Comparison of ENCODE assay signal across 8 cellular contexts in the genomic region with DNA sequence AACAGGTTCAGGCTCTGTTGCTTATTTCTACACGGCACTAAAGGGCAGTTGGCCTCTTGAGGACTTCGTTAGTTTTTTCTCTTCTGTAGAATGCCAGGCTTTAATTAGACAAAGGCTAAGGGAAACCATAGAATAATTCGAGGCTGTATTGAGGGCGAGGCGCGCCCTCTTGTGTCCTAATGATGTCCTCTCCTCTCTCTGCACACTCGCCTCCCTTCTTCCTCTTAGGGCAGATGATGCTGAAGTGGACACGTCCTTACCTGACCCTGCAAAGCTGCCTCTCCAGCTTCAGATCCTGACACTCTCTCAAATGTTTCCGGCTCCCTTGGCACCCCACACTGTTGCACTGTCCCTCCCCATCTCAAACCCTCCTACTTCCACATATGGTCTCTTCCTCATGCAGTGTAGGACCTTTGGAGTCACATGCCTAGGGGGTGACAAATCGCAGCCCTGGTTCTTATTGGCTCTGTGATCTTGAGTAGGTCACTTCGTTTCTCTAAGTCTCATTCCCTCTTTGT. TPM values are rescaled to one million over a fixed set of nuclear protein-coding genes. Genes with fewer than 3 reads are reported as not detected.
DNase-seq lines count a peak whose midpoint lies in the region; ATAC-seq and TF ChIP-seq lines count a peak whose summit lies in the region.

No MANE protein-coding gene starts in this region.

- no peaks in the 10 kb centered on the region for H3K9me3 Mint-ChIP-seq in chondrocyte (ENCODE audit: low read depth)

- H3K27ac Mint-ChIP-seq in chondrocyte (ENCODE audit: unreplicated experiment) = peak overlapping the region; percentile 61

- H3K4me3 Mint-ChIP-seq in chondrocyte (ENCODE audit: unreplicated experiment) = no peak overlapping the region

- H3K4me1 Mint-ChIP-seq in chondrocyte (ENCODE audit: low read depth) = peaks cover 35% of the 10 kb centered on the region

- peak; percentile 91 for TF ChIP-seq CTCF in chondrocyte (IDR thresholded peaks at IDR 0.05)

- H3K36me3 Mint-ChIP-seq in chondrocyte (ENCODE audit: low read depth) = no peaks in the 10 kb centered on the region

- DNase-seq in D341Med (ENCODE audit: low spot score) = peak; percentile 71
- DNase-seq in NCI-H2227 treated with DMSO at 0.1 percent for 48 hours (lab: John Stamatoyannopoulos, UW) = peak; percentile 88
- no peak for DNase-seq in chondrocyte (ENCODE audit: low spot score)
- DNase-seq in left lobe of liver (ENCODE audit: low spot score) = peak; percentile 67
- DNase-seq in stimulated activated CD4-positive, alpha-beta T cell treated with anti-CD3 and anti-CD28 coated beads, Interleukin-2, amount 100 ng/mL, for 48 hours = peak; percentile 47 to 50

- peak; percentile 30 for ATAC-seq in HG02610 (IDR thresholded peaks at IDR 0.05; ENCODE audit: unreplicated experiment)
- ATAC-seq in activated CD4-positive, CD25-positive, alpha-beta regulatory T cell treated with anti-CD3 and anti-CD28 coated beads, Interleukin-2, amount 50 U/mL, for 24 hours = peak; percentile 16 to 37
- ATAC-seq in left lobe of liver = peak; percentile 76
- ATAC-seq in GM21447 (IDR thresholded peaks at IDR 0.05; ENCODE audit: unreplicated experiment) = no peak

- no peaks in the 10 kb centered on the region for H3K27me3 Mint-ChIP-seq in chondrocyte (ENCODE audit: low read depth)

RNA-seq across cellular contexts. Expression of gene ZSCAN20, which starts 1.9 kb away (rescaled TPM):
- total RNA-seq in chondrocyte = 4.4 to 5.9 TPM (median 5.4 TPM) in 3 replicates
- total RNA-seq in left lobe of liver = 1.3 TPM

RNA-seq across cellular contexts. Expression of gene PHC2, which starts 39.7 kb away (rescaled TPM):
- total RNA-seq in chondrocyte = 75.9 to 99.7 TPM (median 91.5 TPM) in 3 replicates
- 48.0 TPM for total RNA-seq in left lobe of liver
